ENCODE assay signal across 12 cellular contexts in the genomic region with DNA sequence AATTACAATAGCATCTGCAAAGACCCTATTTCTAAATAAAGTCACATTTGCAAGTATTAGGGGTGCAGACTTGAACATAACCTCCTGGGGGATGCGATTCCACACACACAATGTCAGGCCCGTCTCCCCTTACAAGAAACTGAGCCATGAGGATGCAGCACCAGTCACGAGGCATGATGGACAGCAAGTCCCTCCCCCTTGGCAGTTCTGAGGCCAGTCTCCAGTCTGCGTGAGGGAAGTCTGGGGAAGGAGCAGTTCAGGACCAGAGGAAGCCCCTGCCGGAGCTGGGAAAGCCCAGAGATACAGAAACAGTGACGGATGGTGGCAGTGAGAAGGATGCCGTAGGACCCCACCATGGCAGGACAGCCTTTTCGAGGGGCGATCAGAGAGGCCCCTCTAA. TPM values are rescaled to one million over a fixed set of nuclear protein-coding genes. Genes with fewer than 3 reads are reported as not detected.
DNase-seq lines count a peak whose midpoint lies in the region; ATAC-seq lines count a peak whose summit lies in the region.
"Had no signal": no experiment of that assay in that cellular context is flagged by ENCODE, and none has a peak within 500 bp of the region (broad histone marks: within the 10 kb centered on the region; RNA-seq: fewer than 3 reads in every experiment).

No MANE protein-coding gene starts in this region.

- H3K36me3 ChIP-seq in H7 (replicated peaks; ENCODE audit: control insufficient read depth, insufficient read depth, low read length): no peaks in the 10 kb centered on the region

- no peaks in the 10 kb centered on the region for H3K27me3 ChIP-seq in H7 (ENCODE audit: control insufficient read depth, insufficient read depth, low read length)

- DNase-seq in H7 (peak; percentile 68), SK-N-DZ (ENCODE audit: low spot score) (peak; percentile 37), iPS-NIHi7 (ENCODE audit: extremely low spot score) (peak; percentile 15), pons (ENCODE audit: low spot score) (peak; percentile 89), NCI-H1092 (lab: John Stamatoyannopoulos, UW) (no peak), kidney glomerular epithelial cell (lab: John Stamatoyannopoulos, UW) (no peak)
- DNase-seq: AML-193, DMS79, HCEC 1CT, NCI-H1694 treated with DMSO at 0.1 percent for 48 hours, SHP77 treated with DMSO at 0.1 percent for 48 hours had no signal

- H3K4me3 ChIP-seq in H7 (ENCODE audit: insufficient read depth, low read depth, low read length): no peak overlapping the region

- ATAC-seq in GM18873 (IDR thresholded peaks at IDR 0.05; ENCODE audit: low FRiP score, unreplicated experiment): no peak

RNA-seq across cellular contexts. Expression of a gene that starts 9.4 kb away (rescaled TPM):
- total RNA-seq in H7 (2014; rRNA removed; shearing (Covaris generic)): 7.4 and 24.5 TPM in 2 replicates
- 2.1 and 2.6 TPM in 2 replicates for polyA plus RNA-seq in SK-N-DZ (2014; cell fraction: cytosol; rRNA removed)
- polyA plus RNA-seq in SK-N-DZ (2014; cell fraction: nucleus; rRNA removed): 7.5 and 10.8 TPM in 2 replicates

RNA-seq across cellular contexts. Expression of a gene that starts 37.4 kb away (rescaled TPM):
- 75.3 and 82.2 TPM in 2 replicates for total RNA-seq in H7 (2014; rRNA removed; shearing (Covaris generic))
- 169 and 184 TPM in 2 replicates for polyA plus RNA-seq in SK-N-DZ (2014; cell fraction: cytosol; rRNA removed)
- 100 and 125 TPM in 2 replicates for polyA plus RNA-seq in SK-N-DZ (2014; cell fraction: nucleus; rRNA removed)

RNA-seq across cellular contexts. Expression of a gene that starts 46.4 kb away (rescaled TPM):
- 69.7 and 86.0 TPM in 2 replicates for total RNA-seq in H7 (2014; rRNA removed; shearing (Covaris generic))
- 77.3 and 81.6 TPM in 2 replicates for polyA plus RNA-seq in SK-N-DZ (2014; cell fraction: cytosol; rRNA removed)
- polyA plus RNA-seq in SK-N-DZ (2014; cell fraction: nucleus; rRNA removed): 124 and 144 TPM in 2 replicates

RNA-seq across cellular contexts. Expression of a gene that starts 46.6 kb away (rescaled TPM):
- 54.0 and 69.0 TPM in 2 replicates for total RNA-seq in H7 (2014; rRNA removed; shearing (Covaris generic))
- polyA plus RNA-seq in SK-N-DZ (2014; cell fraction: cytosol; rRNA removed): 28.0 and 30.2 TPM in 2 replicates
- polyA plus RNA-seq in SK-N-DZ (2014; cell fraction: nucleus; rRNA removed): 90.5 and 232 TPM in 2 replicates

Comparison
In these comparisons a context has a peak if more than half of its experiments do, and no peak if none do; other contexts are left out.
1. DNase-seq: peak in H7 (single experiment), SK-N-DZ (single experiment), iPS-NIHi7 (single experiment) and pons (single experiment); none in NCI-H1092 (single experiment) and kidney glomerular epithelial cell (single experiment).